ENCODE assay signal across 8 cellular contexts in genomic region chr21:45138199-45139002, GRCh38.
DNase-seq lines count a peak whose midpoint lies in the region; ATAC-seq, FAIRE-seq and TF ChIP-seq lines count a peak whose summit lies in the region.

No MANE protein-coding gene starts in this region.

- H3K27me3 ChIP-seq in IMR-90 (ENCODE audit: control insufficient read depth, insufficient read depth, low read length) = no peaks in the 10 kb centered on the region
- no peaks in the 10 kb centered on the region for H3K27me3 ChIP-seq in left ventricle myocardium inferior (ENCODE audit: low read depth)
- no peaks in the 10 kb centered on the region for H3K27me3 ChIP-seq in small intestine (ENCODE audit: control insufficient read depth in 2 of 2, insufficient read depth in 2 of 2, low read length in 2 of 2)

- H4K8ac ChIP-seq in IMR-90 (ENCODE audit: low read depth in 2 of 2, low read length in 2 of 2) = no peak overlapping the region

- H2BK5ac ChIP-seq in IMR-90 (ENCODE audit: low read depth, low read length, poor library complexity, severe bottlenecking) = no peak overlapping the region

- H2BK20ac ChIP-seq in IMR-90 (ENCODE audit: low read depth, low read length) = no peak overlapping the region

- H3K36me3 Mint-ChIP-seq in activated naive CD4-positive, alpha-beta T cell treated with anti-CD3 and anti-CD28 coated beads, Interleukin-2, amount 50 U/mL, for 72 hours = peaks cover 0 to 4% of the 10 kb centered on the region in 2 donors

- H3K9me3 ChIP-seq in IMR-90 (ENCODE audit: control insufficient read depth, insufficient read depth, low read length) (no peaks in the 10 kb centered on the region), left ventricle myocardium inferior (replicated peaks) (no peaks in the 10 kb centered on the region), small intestine (ENCODE audit: control insufficient read depth, low read depth) (no peaks in the 10 kb centered on the region)

- dilution Hi-C loops in IMR-90 (cut with HindIII; ENCODE audit: low sequenced_read_pairs, unreplicated experiment) = no loop called here

- CTCF ChIA-PET in IMR-90 (lab: Yijun Ruan, JAX) = interaction anchor here (0.6 to 3.0 kb wide), 10 partner anchors 11 to 667 kb away, joined by 3 to 21 read pairs (median 3); no protein-coding TSS in a partner anchor

- no peak overlapping the region for H3K4me2 ChIP-seq in IMR-90 (ENCODE audit: low read depth, low read length)

- intact Hi-C loops in IMR-90 (cut with micrococcal nuclease) (loop anchor here (5.0 to 10.0 kb wide), 4 partner anchors 176 to 334 kb away; partner anchors contain the start of genes PTTG1IP and UBE2G2), left ventricle myocardium inferior (cut with micrococcal nuclease) (loop anchor here (5.0 kb wide), 1 partner anchor 191 kb away; no protein-coding TSS in a partner anchor)

- H3K9me1 ChIP-seq in IMR-90 (ENCODE audit: insufficient read depth, low read length) = peaks cover 22% of the 10 kb centered on the region

- BruUV-seq in IMR-90 (replicated peaks; lab: Mats Ljungman, UMichigan) = no TSS peak

- no peak overlapping the region for H3K14ac ChIP-seq in IMR-90 (replicated peaks; ENCODE audit: low read depth, low read length)

- no peak overlapping the region for H4K5ac ChIP-seq in IMR-90 (ENCODE audit: low read depth, low read length)

- no peak overlapping the region for H3K9ac ChIP-seq in IMR-90 (ENCODE audit: low read depth, low read length)

- peaks cover 89% of the 10 kb centered on the region for H4K20me1 ChIP-seq in IMR-90 (ENCODE audit: insufficient read depth, low read length)

- H2AK9ac ChIP-seq in IMR-90 (replicated peaks; ENCODE audit: low read depth, low read length, poor library complexity) = no peak overlapping the region

- H3K4me3 ChIP-seq in IMR-90 (ENCODE audit: insufficient read depth, low read depth, low read length) (no peak overlapping the region), left ventricle myocardium inferior (no peak overlapping the region), small intestine (ENCODE audit: low read depth in 1 of 2, low read length in 2 of 2) (no peak overlapping the region)

- H3K9me3 Mint-ChIP-seq in activated naive CD4-positive, alpha-beta T cell treated with anti-CD3 and anti-CD28 coated beads, Interleukin-2, amount 50 U/mL, for 72 hours = no peaks in the 10 kb centered on the region

- no peak overlapping the region for H3K23ac ChIP-seq in IMR-90 (ENCODE audit: low read depth, low read length)

- no peak overlapping the region for H3K27ac Mint-ChIP-seq in activated naive CD4-positive, alpha-beta T cell treated with anti-CD3 and anti-CD28 coated beads, Interleukin-2, amount 50 U/mL, for 72 hours

- no peak overlapping the region for H2AK5ac ChIP-seq in IMR-90 (ENCODE audit: low read depth, low read length)

- TF ChIP-seq CTCF in IMR-90 (conservative IDR thresholded peaks at IDR 0.05; ENCODE audit: low read depth, low read length) = peak; percentile 60
- TF ChIP-seq CTCF in left ventricle myocardium inferior (IDR thresholded peaks at IDR 0.05; ENCODE audit: borderline replicate concordance) = peak; percentile 81

- no peak overlapping the region for H3K4ac ChIP-seq in IMR-90 (ENCODE audit: low read depth, low read length)

- POLR2A ChIA-PET in IMR-90 (lab: Charles Lee; ENCODE audit: unreplicated experiment) = no interaction called here

- H4K91ac ChIP-seq in IMR-90 (ENCODE audit: insufficient read depth, low read depth, low read length) = no peak overlapping the region

- no peak overlapping the region for H3K56ac ChIP-seq in IMR-90 (ENCODE audit: extremely low read depth, insufficient read depth, low read length)

- peak; percentile 86 for DNase-seq in DMS 273 (lab: John Stamatoyannopoulos, UW; ENCODE audit: unreplicated experiment)
- peak; percentile 67 for DNase-seq in IMR-90
- peak; percentile 64 for DNase-seq in SKM-1 treated with dmso at 0.1 percent for 144 hours (lab: John Stamatoyannopoulos, UW; ENCODE audit: unreplicated experiment)
- DNase-seq in activated naive CD4-positive, alpha-beta T cell treated with anti-CD3 and anti-CD28 coated beads, Interleukin-2, amount 50 U/mL, for 72 hours (ENCODE audit: low spot score in 2 of 2) = peak in 1 of 2 donors; percentile 83
- DNase-seq in left ventricle myocardium inferior = peak; percentile 59
- DNase-seq in small intestine = peak; percentile 98

- H3K79me1 ChIP-seq in IMR-90 (ENCODE audit: low read depth in 1 of 2, low read length in 2 of 2) = peaks cover 39 to 84% of the 10 kb centered on the region in 2 experiments

- 89% methylated on average over 3 of the region's 12 CpGs; no CpG with 5 or more reads in 1 of the 2 experiments for WGBS in IMR-90 (ENCODE audit: extremely low coverage in 2 of 2, insufficient read length in 1 of 2), 2 experiments
- 31 to 53% (median 32%) methylated on average over 11 to 12 of the region's 12 CpGs for WGBS in small intestine, 3 donors

- H2BK120ac ChIP-seq in IMR-90 (ENCODE audit: low read depth, low read length) = no peak overlapping the region

- no peak overlapping the region for H2BK15ac ChIP-seq in IMR-90 (ENCODE audit: low read depth, low read length)

- H3K4me1 ChIP-seq in IMR-90 (ENCODE audit: control insufficient read depth, insufficient read depth, low read length) = peaks cover 37% of the 10 kb centered on the region
- peaks cover 41% of the 10 kb centered on the region for H3K4me1 ChIP-seq in left ventricle myocardium inferior
- H3K4me1 ChIP-seq in small intestine (ENCODE audit: control insufficient read depth in 2 of 2, insufficient read depth in 1 of 2, low read depth in 1 of 2, low read length in 1 of 2) = peaks cover 0 to 6% of the 10 kb centered on the region in 2 donors

- no peak for FAIRE-seq in small intestine (lab: Jason Lieb, UNC)

- 0 out of 2 replicates have a peak, but pooled peaks have one; percentile 19 for TF ChIP-seq RAD21 in IMR-90 (IDR thresholded peaks at IDR 0.05; ENCODE audit: low read length)

- H3K36me3 ChIP-seq in IMR-90 (ENCODE audit: control insufficient read depth, insufficient read depth, low read length) = peaks cover 40% of the 10 kb centered on the region
- H3K36me3 ChIP-seq in left ventricle myocardium inferior = no peaks in the 10 kb centered on the region
- no peaks in the 10 kb centered on the region for H3K36me3 ChIP-seq in small intestine (ENCODE audit: control insufficient read depth in 2 of 2, insufficient read depth in 2 of 2, low read length in 2 of 2)

- H2AFZ ChIP-seq in IMR-90 (replicated peaks; ENCODE audit: low read length, poor library complexity) = no peak overlapping the region

- H3K27ac ChIP-seq in IMR-90 (ENCODE audit: insufficient read depth, low read length) = no peak overlapping the region
- no peak overlapping the region for H3K27ac ChIP-seq in left ventricle myocardium inferior (replicated peaks)
- peak overlapping the region; percentile 89 for H3K27ac ChIP-seq in small intestine (ENCODE audit: low read depth in 1 of 2, low read length in 1 of 2)

- in situ Hi-C loops in IMR-90 (cut with MboI; ENCODE audit: low sequenced_read_pairs) = no loop called here

- ATAC-seq in IMR-90 (ENCODE audit: low read depth) (peak; percentile 12; the same call in 1 of the 2 replicates), HG03159 (IDR thresholded peaks at IDR 0.05; ENCODE audit: unreplicated experiment) (no peak), GM19395 (IDR thresholded peaks at IDR 0.05; ENCODE audit: unreplicated experiment) (no peak)
- peak; percentile 68 for ATAC-seq in activated naive CD4-positive, alpha-beta T cell treated with anti-CD3 and anti-CD28 coated beads, Interleukin-2, amount 50 U/mL, for 72 hours

- no peak overlapping the region for H3K18ac ChIP-seq in IMR-90 (ENCODE audit: low read depth, low read length)

- TF ChIP-seq POLR2A in IMR-90 (IDR thresholded peaks at IDR 0.05; ENCODE audit: low read depth, low read length) = no peak

TF ChIP-seq in IMR-90, 13 proteins besides CTCF, POLR2A, EP300 and RAD21:
- TF ChIP-seq SMC3 (IDR thresholded peaks at IDR 0.05; ENCODE audit: low read depth, low read length) (peak; percentile 35; the same call in 1 of the 2 replicates), NFE2L2 (IDR thresholded peaks at IDR 0.05; ENCODE audit: low read depth, low read length) (no peak), MXI1 (IDR thresholded peaks at IDR 0.05; ENCODE audit: borderline replicate concordance, low read depth, low read length) (0 out of 2 replicates have a peak, but pooled peaks have one; percentile 27), CHD1 (IDR thresholded peaks at IDR 0.05; ENCODE audit: low read depth, low read length) (no peak), RFX5 (IDR thresholded peaks at IDR 0.05; ENCODE audit: low read depth, low read length) (no peak)
TF ChIP-seq in IMR-90: peak in this region for 2.

Comparison
In these comparisons a context has a peak if more than half of its experiments do, and no peak if none do; other contexts are left out.
1. ATAC-seq: peak in IMR-90 (single experiment) and activated naive CD4-positive, alpha-beta T cell treated with anti-CD3 and anti-CD28 coated beads, Interleukin-2, amount 50 U/mL, for 72 hours (2 of 2); none in HG03159 (single experiment) and GM19395 (single experiment).
2. H3K27ac ChIP-seq: peak in small intestine (2 of 2); none in IMR-90 (single experiment) and left ventricle myocardium inferior (single experiment).